ENCODE assay signal across 8 cellular contexts in genomic region chr10:92290837-92291609, GRCh38. TPM values are rescaled to one million over a fixed set of nuclear protein-coding genes. Genes with fewer than 3 reads are reported as not detected.
DNase-seq lines count a peak whose midpoint lies in the region; ATAC-seq and TF ChIP-seq lines count a peak whose summit lies in the region.

Gene CPEB3, minus strand, starts transcription at chr10:92291078. Its CDS starts 50,728 bp downstream, at chr10:92240350.
Gene MARCHF5, plus strand, starts transcription at chr10:92291167. Its CDS starts 328 bp downstream, at chr10:92291495.

- H3K9me3 ChIP-seq in mucosa of stomach (ENCODE audit: control insufficient read depth, low read length) = no peaks in the 10 kb centered on the region

- H3K27me3 ChIP-seq in mucosa of stomach (ENCODE audit: control insufficient read depth, insufficient read depth, low read length) = no peaks in the 10 kb centered on the region

- peak; percentile 84 for TF ChIP-seq POLR2A in erythroblast (IDR thresholded peaks at IDR 0.05; ENCODE audit: low read length)

- H3K4me3 Mint-ChIP-seq in IgD-negative memory B cell = peak within 1 kb of the TSS; percentile 95 to 99 (median 98)

- peak within 1 kb of the TSS; percentile 72 to 93 (median 87) for H3K27ac Mint-ChIP-seq in IgD-negative memory B cell

- H3K36me3 ChIP-seq in mucosa of stomach (ENCODE audit: control insufficient read depth, insufficient read depth, low read length) = no peaks in the 10 kb centered on the region

- DNase-seq in DMS153 treated with DMSO at 0.1 percent for 48 hours (lab: John Stamatoyannopoulos, UW; ENCODE audit: unreplicated experiment) = peak; percentile 92
- DNase-seq in OCI-M1 (lab: John Stamatoyannopoulos, UW) = peak; percentile 98
- peak; percentile 89 for DNase-seq in activated T-cell treated with anti-CD3 and anti-CD28 coated beads, Interleukin-2, amount 50 U/mL, for 1 hour
- DNase-seq in erythroblast (lab: John Stamatoyannopoulos, UW) = peak; percentile 96 to 98
- DNase-seq in stimulated activated CD8-positive, alpha-beta memory T cell treated with anti-CD3 and anti-CD28 coated beads, Interleukin-7, amount 100 ng/mL, for 1 hour (ENCODE audit: low read depth in 2 of 2) = peak; percentile 76 to 82

- peaks cover 13% of the 10 kb centered on the region for H3K4me1 ChIP-seq in mucosa of stomach (ENCODE audit: control insufficient read depth, insufficient read depth, low read length)

- no peaks in the 10 kb centered on the region for H3K27me3 Mint-ChIP-seq in IgD-negative memory B cell

- peak within 1 kb of the TSS; percentile 99 for H3K4me3 ChIP-seq in mucosa of stomach (ENCODE audit: low read length)

- peak; percentile 98 for ATAC-seq in GM21529 (IDR thresholded peaks at IDR 0.05; ENCODE audit: unreplicated experiment)

- peak within 1 kb of the TSS; percentile 95 for H3K9ac ChIP-seq in mucosa of stomach (ENCODE audit: low read length)

- H3K36me3 Mint-ChIP-seq in IgD-negative memory B cell = no peaks in the 10 kb centered on the region

- no peaks in the 10 kb centered on the region for H3K9me3 Mint-ChIP-seq in IgD-negative memory B cell

- peaks cover 9 to 34% (median 22%) of the 10 kb centered on the region in 3 donors for H3K4me1 Mint-ChIP-seq in IgD-negative memory B cell

RNA-seq across cellular contexts. Expression of gene CPEB3, which starts in this region (rescaled TPM):
- 2.5 TPM for polyA plus RNA-seq in IgD-negative memory B cell

RNA-seq across cellular contexts. Expression of gene MARCHF5, which starts in this region (rescaled TPM):
- 21.1 TPM for polyA plus RNA-seq in IgD-negative memory B cell

Comparison
In these comparisons a context has a peak if more than half of its experiments do, and no peak if none do; other contexts are left out.
1. Peak in every context shown above with its lines: DNase-seq, ATAC-seq and H3K4me3 ChIP-seq.